In the genomic region with DNA sequence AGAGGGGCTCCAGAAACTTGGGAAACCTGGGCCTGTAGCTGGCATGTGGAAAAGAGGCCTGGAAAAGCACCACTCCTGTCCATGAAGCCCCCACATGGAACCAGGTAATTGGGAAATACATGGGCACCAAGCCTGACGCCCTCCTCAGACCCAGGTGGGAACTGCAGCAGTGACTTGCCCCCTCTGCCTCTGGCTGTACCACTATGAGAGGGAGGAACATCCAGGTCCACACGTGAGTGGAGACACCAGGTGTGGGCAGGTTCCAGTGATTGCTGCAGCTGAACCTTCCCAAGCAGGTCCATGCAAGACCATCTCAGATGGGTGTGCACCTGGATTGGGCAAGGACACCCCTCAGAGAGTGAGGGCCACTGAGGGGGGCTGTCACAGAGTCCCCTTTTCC, we compare ENCODE assay signal across 1 cellular context.
TF ChIP-seq lines count a peak whose summit lies in the region.

No MANE protein-coding gene starts in this region.

TF ChIP-seq in K562, 482 proteins besides CTCF, POLR2A, EP300 and RAD21:
- TF ChIP-seq, protein P1, sequence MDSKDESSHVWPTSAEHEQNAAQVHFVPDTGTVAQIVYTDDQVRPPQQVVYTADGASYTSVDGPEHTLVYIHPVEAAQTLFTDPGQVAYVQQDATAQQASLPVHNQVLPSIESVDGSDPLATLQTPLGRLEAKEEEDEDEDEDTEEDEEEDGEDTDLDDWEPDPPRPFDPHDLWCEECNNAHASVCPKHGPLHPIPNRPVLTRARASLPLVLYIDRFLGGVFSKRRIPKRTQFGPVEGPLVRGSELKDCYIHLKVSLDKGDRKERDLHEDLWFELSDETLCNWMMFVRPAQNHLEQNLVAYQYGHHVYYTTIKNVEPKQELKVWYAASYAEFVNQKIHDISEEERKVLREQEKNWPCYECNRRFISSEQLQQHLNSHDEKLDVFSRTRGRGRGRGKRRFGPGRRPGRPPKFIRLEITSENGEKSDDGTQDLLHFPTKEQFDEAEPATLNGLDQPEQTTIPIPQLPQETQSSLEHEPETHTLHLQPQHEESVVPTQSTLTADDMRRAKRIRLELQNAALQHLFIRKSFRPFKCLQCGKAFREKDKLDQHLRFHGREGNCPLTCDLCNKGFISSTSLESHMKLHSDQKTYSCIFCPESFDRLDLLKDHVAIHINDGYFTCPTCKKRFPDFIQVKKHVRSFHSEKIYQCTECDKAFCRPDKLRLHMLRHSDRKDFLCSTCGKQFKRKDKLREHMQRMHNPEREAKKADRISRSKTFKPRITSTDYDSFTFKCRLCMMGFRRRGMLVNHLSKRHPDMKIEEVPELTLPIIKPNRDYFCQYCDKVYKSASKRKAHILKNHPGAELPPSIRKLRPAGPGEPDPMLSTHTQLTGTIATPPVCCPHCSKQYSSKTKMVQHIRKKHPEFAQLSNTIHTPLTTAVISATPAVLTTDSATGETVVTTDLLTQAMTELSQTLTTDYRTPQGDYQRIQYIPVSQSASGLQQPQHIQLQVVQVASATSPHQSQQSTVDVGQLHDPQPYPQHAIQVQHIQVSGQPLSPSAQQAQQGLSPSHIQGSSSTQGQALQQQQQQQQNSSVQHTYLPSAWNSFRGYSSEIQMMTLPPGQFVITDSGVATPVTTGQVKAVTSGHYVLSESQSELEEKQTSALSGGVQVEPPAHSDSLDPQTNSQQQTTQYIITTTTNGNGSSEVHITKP (IDR thresholded peaks at IDR 0.05; ENCODE audit: partially characterized antibody) = peak; percentile 83
- TF ChIP-seq CEBPB (tag; IDR thresholded peaks at IDR 0.05) = 0 out of 2 replicates have a peak, but pooled peaks have one; percentile 11
